In genomic region chr18:63562284-63562683, GRCh38 we compare ENCODE assay signal across 1 cellular context.
A peak's percentile ranks its signal among the peaks of the same experiment; 100 is the strongest.
TF ChIP-seq lines count a peak whose summit lies in the region.

No MANE protein-coding gene starts in this region.

TF ChIP-seq in GM12878, 131 proteins besides CTCF, POLR2A, EP300 and RAD21 (continued from another document):
- TF ChIP-seq BCLAF1 (IDR thresholded peaks at IDR 0.05) (no peak), PAX8 (IDR thresholded peaks at IDR 0.05) (no peak), POU2F2 (IDR thresholded peaks at IDR 0.05; ENCODE audit: borderline replicate concordance, low read depth, low read length) (peak; percentile 89; the same call in 2 of the 3 replicates), MAX (IDR thresholded peaks at IDR 0.05; ENCODE audit: low read depth, low read length) (no peak), PBX3 (IDR thresholded peaks at IDR 0.05; ENCODE audit: insufficient replicate concordance, low read depth, low read length) (no peak), JUND (IDR thresholded peaks at IDR 0.05; ENCODE audit: low read depth, low read length) (no peak), RCOR1 (conservative IDR thresholded peaks at IDR 0.05; ENCODE audit: low read depth, low read length) (no peak), SREBF1 (IDR thresholded peaks at IDR 0.05; ENCODE audit: low read length) (no peak), HSF1 (IDR thresholded peaks at IDR 0.05; ENCODE audit: low read depth, low read length) (no peak), BRCA1 (IDR thresholded peaks at IDR 0.05; ENCODE audit: low read depth, low read length) (no peak), RAD51 (IDR thresholded peaks at IDR 0.05) (no peak), NFIC (IDR thresholded peaks at IDR 0.05; ENCODE audit: low read depth, low read length) (no peak), ZNF274 (IDR thresholded peaks at IDR 0.05; ENCODE audit: insufficient read depth, insufficient read length) (no peak), IKZF2 (IDR thresholded peaks at IDR 0.05) (peak; percentile 59 to 62; a peak in 3 of 4 replicates), ZNF592 (IDR thresholded peaks at IDR 0.05) (no peak), SREBF2 (IDR thresholded peaks at IDR 0.05; ENCODE audit: low read length) (no peak), ZNF24 (IDR thresholded peaks at IDR 0.05) (no peak), BCL11A (IDR thresholded peaks at IDR 0.05; ENCODE audit: low read depth, low read length) (0 out of 2 replicates have a peak, but pooled peaks have one; percentile 18), GABPA (IDR thresholded peaks at IDR 0.05; ENCODE audit: low read depth) (no peak), STAT3 (IDR thresholded peaks at IDR 0.05; ENCODE audit: low read depth, low read length) (no peak), CEBPB (IDR thresholded peaks at IDR 0.05; ENCODE audit: borderline replicate concordance in 1 of 2, low read depth in 2 of 2, low read length in 2 of 2) (no peak), STAT1 (conservative IDR thresholded peaks at IDR 0.05) (no peak), TAF1 (IDR thresholded peaks at IDR 0.05; ENCODE audit: borderline replicate concordance, low read depth, low read length) (no peak), HCFC1 (IDR thresholded peaks at IDR 0.05; ENCODE audit: low read length) (no peak), RELB (IDR thresholded peaks at IDR 0.05; ENCODE audit: low read depth) (peak; percentile 34; the same call in 1 of the 2 replicates), IKZF1 (conservative IDR thresholded peaks at IDR 0.05) (peak; percentile 70)
